In genomic region chr5:90153031-90153430, GRCh38 we compare ENCODE assay signal across 29 cellular contexts.
"Had no signal": no experiment of that assay in that cellular context is flagged by ENCODE, and none has a peak within 500 bp of the region (broad histone marks: within the 10 kb centered on the region; RNA-seq: fewer than 3 reads in every experiment).

No MANE protein-coding gene starts in this region.

- H3K4me1 ChIP-seq: body of pancreas, breast epithelium, Peyer's patch had no signal

- H3K36me3 ChIP-seq: breast epithelium, Peyer's patch, SJSA1 had no signal

- H3K4me2 ChIP-seq: KMS-11, SK-N-SH had no signal

- H3K9ac ChIP-seq: KMS-11, SK-N-SH had no signal

- H3K4me3 ChIP-seq: body of pancreas, breast epithelium, Peyer's patch, SJSA1 had no signal

- FAIRE-seq: TTC549 had no signal

- H3K27me3 ChIP-seq: body of pancreas, breast epithelium, Peyer's patch, SJSA1 had no signal

- DNase-seq: activated CD4-positive, alpha-beta T cell treated with anti-CD3 and anti-CD28 coated beads, Interleukin-2, amount 10 ng/mL, durations not matched to agents 24 days and 14 days; activated CD4-positive, alpha-beta T cell treated with anti-CD3 and anti-CD28 coated beads, Interleukin-2, amount 50 U/mL, for 4 hours; activated CD8-positive, alpha-beta T cell treated with anti-CD3 and anti-CD28 coated beads for 36 hours; activated effector memory CD4-positive, alpha-beta T cell treated with anti-CD3 and anti-CD28 coated beads, Interleukin-2, amount 50 U/mL, for 16 hours; activated naive CD4-positive, alpha-beta T cell; activated naive CD4-positive, alpha-beta T cell treated with anti-CD3 and anti-CD28 coated beads, Interleukin-2, amount 50 U/mL, for 16 hours; activated naive CD8-positive, alpha-beta T cell treated with anti-CD3 and anti-CD28 coated beads for 36 hours; activated T-cell treated with anti-CD3 and anti-CD28 coated beads, Interleukin-2, amount 50 U/mL, for 1 hour; activated T-cell treated with anti-CD3 and anti-CD28 coated beads, Interleukin-2, amount 50 U/mL, for 72 hours; amniotic stem cell; aorta; body of pancreas; MM.1S; MV-4-11; NCI-H1092; NCI-H1436 treated with DMSO at 0.1 percent for 48 hours; NCI-H1694 treated with DMSO at 0.1 percent for 48 hours; NCI-H2029; NCI-H345; NCI-H524 treated with DMSO at 0.1 percent for 48 hours; Peyer's patch; RPMI8226; SHP77 treated with DMSO at 0.1 percent for 48 hours; SK-N-SH had no signal

- H3K9me3 ChIP-seq: body of pancreas, breast epithelium, Peyer's patch, SJSA1, SK-N-SH had no signal

- ATAC-seq: activated CD8-positive, alpha-beta T cell treated with anti-CD3 and anti-CD28 coated beads for 36 hours; activated T-cell treated with anti-CD3 and anti-CD28 coated beads, Interleukin-2, amount 50 U/mL, for 72 hours; activated T-helper 17 cell treated with anti-CD3 and anti-CD28 coated beads, Interleukin-2, amount 50 U/mL, for 72 hours; body of pancreas had no signal

- H3K27ac ChIP-seq: body of pancreas, breast epithelium, KMS-11, Peyer's patch, SJSA1 had no signal
